8 cellular contexts compared by ENCODE assay signal in the genomic region with DNA sequence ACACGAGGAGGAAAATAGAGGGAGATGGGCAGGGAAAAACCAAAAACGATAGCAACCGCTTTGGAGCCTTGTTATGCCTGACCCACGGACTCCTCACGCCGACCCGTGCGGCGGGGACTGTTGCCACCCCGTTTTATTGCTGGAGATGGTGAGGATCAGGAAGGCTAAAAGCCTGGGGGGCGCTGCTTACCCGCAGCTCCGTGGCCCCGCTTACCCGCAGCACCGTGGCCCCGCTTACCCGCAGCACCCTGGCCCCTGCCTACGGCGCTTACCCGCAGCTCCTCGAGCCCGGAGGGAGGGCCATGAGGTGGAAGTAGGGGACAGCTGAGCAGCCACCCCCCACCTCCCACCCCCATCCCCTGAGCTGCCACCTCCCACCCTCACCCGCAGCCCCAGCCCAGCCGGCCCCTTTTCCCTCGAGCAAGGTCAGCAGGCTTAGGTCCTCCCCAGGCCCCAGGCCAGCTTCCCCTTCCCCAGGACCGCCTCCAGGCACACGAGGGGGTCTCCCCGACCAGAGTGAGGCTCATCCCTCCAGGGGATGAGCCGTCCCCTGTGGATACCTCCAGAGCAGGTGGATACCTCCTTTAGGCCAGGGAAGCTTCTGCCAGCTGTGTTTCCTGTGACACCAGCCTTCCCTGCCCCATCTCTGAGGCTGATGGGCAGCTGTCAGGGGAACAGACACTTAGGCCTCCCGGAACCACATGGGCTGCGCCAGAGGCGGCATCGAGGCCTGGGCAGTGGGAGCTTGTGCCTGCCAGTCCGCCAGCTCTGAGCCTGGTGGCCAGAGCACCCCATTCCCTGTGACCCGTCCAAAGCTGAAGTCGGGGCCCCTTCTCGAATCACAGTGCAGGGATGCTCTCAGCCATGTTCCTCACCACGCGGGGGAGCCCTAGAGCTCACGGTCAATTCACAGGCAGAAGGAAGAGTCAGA.
DNase-seq lines count a peak whose midpoint lies in the region; ATAC-seq and TF ChIP-seq lines count a peak whose summit lies in the region.

No MANE protein-coding gene starts in this region.

- H3K9me3 ChIP-seq in left ventricle myocardium inferior (replicated peaks): no peaks in the 10 kb centered on the region

- no peak for ATAC-seq in GM18868 (IDR thresholded peaks at IDR 0.05; ENCODE audit: unreplicated experiment)
- no peak for ATAC-seq in GM21367 (IDR thresholded peaks at IDR 0.05; ENCODE audit: unreplicated experiment)

- H3K27ac ChIP-seq in left ventricle myocardium inferior (replicated peaks): no peak overlapping the region

- TF ChIP-seq CTCF in GM20000 (IDR thresholded peaks at IDR 0.05; ENCODE audit: extremely low read depth, missing control alignments): peak; percentile 51
- TF ChIP-seq CTCF in left ventricle myocardium inferior (IDR thresholded peaks at IDR 0.05; ENCODE audit: borderline replicate concordance): peak; percentile 63

- H3K4me1 ChIP-seq in left ventricle myocardium inferior: peaks cover 20% of the 10 kb centered on the region

- H3K27me3 ChIP-seq in left ventricle myocardium inferior (ENCODE audit: low read depth): peaks cover 88% of the 10 kb centered on the region

- H3K4me3 ChIP-seq in left ventricle myocardium inferior: peak overlapping the region; percentile 51

- no peaks in the 10 kb centered on the region for H3K36me3 ChIP-seq in left ventricle myocardium inferior

- DNase-seq in AG08396 (ENCODE audit: low spot score): peak; percentile 67
- peak; percentile 75 for DNase-seq in GM20000 (ENCODE audit: low spot score)
- peak; percentile 57 for DNase-seq in SK-N-DZ (ENCODE audit: low spot score)
- DNase-seq in activated naive CD4-positive, alpha-beta T cell (lab: John Stamatoyannopoulos, UW): peak; percentile 42 to 71 (median 58)
- DNase-seq in left ventricle myocardium inferior: peak; percentile 64
- peak; percentile 52 to 77 for DNase-seq in stimulated activated CD4-positive, alpha-beta T cell treated with anti-CD3 and anti-CD28 coated beads, Interleukin-12 subunit alpha, Interleukin-12 subunit beta, amount 100 ng/mL, for 24 hours (ENCODE audit: low read depth in 2 of 2)

- intact Hi-C loops in left ventricle myocardium inferior (cut with micrococcal nuclease): loop anchor here (5.0 kb wide), 1 partner anchor 76 kb away; no protein-coding TSS in a partner anchor
